ENCODE assay signal across 18 cellular contexts in genomic region chr15:99720533-99720932, GRCh38. TPM values are rescaled to one million over a fixed set of nuclear protein-coding genes. Genes with fewer than 3 reads are reported as not detected.
DNase-seq lines count a peak whose midpoint lies in the region; ATAC-seq and TF ChIP-seq lines count a peak whose summit lies in the region.
"Had no signal": no experiment of that assay in that cellular context is flagged by ENCODE, and none has a peak within 500 bp of the region (broad histone marks: within the 10 kb centered on the region; RNA-seq: fewer than 3 reads in every experiment).

No MANE protein-coding gene starts in this region.

- H3K9me3 Mint-ChIP-seq in activated naive CD4-positive, alpha-beta T cell treated with anti-CD3 and anti-CD28 coated beads for 36 hours, result no peaks in the 10 kb centered on the region
- no peaks in the 10 kb centered on the region for H3K9me3 Mint-ChIP-seq in T-helper 1 cell treated with Interleukin-12 subunit alpha and Interleukin-12 subunit beta and Interleukin-4 antibody, amounts not matched to agents 30 μg/mL and 1 μg/mL, for 36 hours
- peaks cover 7% of the 10 kb centered on the region for H3K9me3 Mint-ChIP-seq in chondrocyte (ENCODE audit: low read depth)
- no peaks in the 10 kb centered on the region for H3K9me3 Mint-ChIP-seq in stimulated activated naive CD8-positive, alpha-beta T cell treated with anti-CD3 and anti-CD28 coated beads, Interleukin-15, Interleukin-2, amounts not matched to agents 100 ng/mL and 50 ng/mL, for 24 hours

- no peak for ATAC-seq in upper lobe of right lung
- ATAC-seq: K562 had no signal

- H3K4me3 ChIP-seq in upper lobe of right lung (no peak overlapping the region), SJCRH30 (no peak overlapping the region)
- H3K4me3 ChIP-seq: K562, sigmoid colon had no signal

- no peaks in the 10 kb centered on the region for H3K27me3 Mint-ChIP-seq in activated naive CD4-positive, alpha-beta T cell treated with anti-CD3 and anti-CD28 coated beads for 36 hours (ENCODE audit: low read depth)
- no peaks in the 10 kb centered on the region for H3K27me3 Mint-ChIP-seq in T-helper 1 cell treated with Interleukin-12 subunit alpha and Interleukin-12 subunit beta and Interleukin-4 antibody, amounts not matched to agents 30 μg/mL and 1 μg/mL, for 36 hours (ENCODE audit: low read depth)
- H3K27me3 Mint-ChIP-seq in chondrocyte (ENCODE audit: low read depth), result no peaks in the 10 kb centered on the region
- no peaks in the 10 kb centered on the region for H3K27me3 Mint-ChIP-seq in stimulated activated naive CD8-positive, alpha-beta T cell treated with anti-CD3 and anti-CD28 coated beads, Interleukin-15, Interleukin-2, amounts not matched to agents 100 ng/mL and 50 ng/mL, for 24 hours

- CTCF ChIA-PET in activated naive CD4-positive, alpha-beta T cell treated with anti-CD3 and anti-CD28 coated beads for 36 hours (lab: Charles Lee), result interaction anchor here (0.6 to 1.0 kb wide), 3 partner anchors 8 to 36 kb away, joined by 3 read pairs; no protein-coding TSS in a partner anchor

- TF ChIP-seq CTCF in chondrocyte (IDR thresholded peaks at IDR 0.05) (no peak), upper lobe of right lung (IDR thresholded peaks at IDR 0.05) (no peak)

- H3K9me3 ChIP-seq in upper lobe of right lung (no peaks in the 10 kb centered on the region), SJCRH30 (replicated peaks) (no peaks in the 10 kb centered on the region)
- H3K9me3 ChIP-seq: sigmoid colon had no signal

- H3K4me3 Mint-ChIP-seq in activated naive CD4-positive, alpha-beta T cell treated with anti-CD3 and anti-CD28 coated beads for 36 hours, result peak overlapping the region; percentile 23
- H3K4me3 Mint-ChIP-seq in T-helper 1 cell treated with Interleukin-12 subunit alpha and Interleukin-12 subunit beta and Interleukin-4 antibody, amounts not matched to agents 30 μg/mL and 1 μg/mL, for 36 hours, result peak overlapping the region; percentile 41
- H3K4me3 Mint-ChIP-seq in chondrocyte (ENCODE audit: unreplicated experiment), result no peak overlapping the region
- H3K4me3 Mint-ChIP-seq in stimulated activated naive CD8-positive, alpha-beta T cell treated with anti-CD3 and anti-CD28 coated beads, Interleukin-15, Interleukin-2, amounts not matched to agents 100 ng/mL and 50 ng/mL, for 24 hours, result peak overlapping the region; percentile 65

- no peaks in the 10 kb centered on the region for H3K27me3 ChIP-seq in upper lobe of right lung
- no peaks in the 10 kb centered on the region for H3K27me3 ChIP-seq in SJCRH30
- H3K27me3 ChIP-seq: sigmoid colon had no signal

- intact Hi-C loops in activated naive CD4-positive, alpha-beta T cell treated with anti-CD3 and anti-CD28 coated beads for 36 hours (cut with micrococcal nuclease), result loop anchor here (1.0 kb wide), 1 partner anchor 13 kb away; no protein-coding TSS in a partner anchor
- intact Hi-C loops in upper lobe of right lung (cut with DNase I), result no loop called here

- H3K27ac ChIP-seq in upper lobe of right lung (no peak overlapping the region), SJCRH30 (no peak overlapping the region)
- H3K27ac ChIP-seq: sigmoid colon had no signal

- H3K36me3 Mint-ChIP-seq in activated naive CD4-positive, alpha-beta T cell treated with anti-CD3 and anti-CD28 coated beads for 36 hours (ENCODE audit: low read depth), result no peaks in the 10 kb centered on the region
- H3K36me3 Mint-ChIP-seq in T-helper 1 cell treated with Interleukin-12 subunit alpha and Interleukin-12 subunit beta and Interleukin-4 antibody, amounts not matched to agents 30 μg/mL and 1 μg/mL, for 36 hours (ENCODE audit: low read depth), result peaks cover 8% of the 10 kb centered on the region
- peaks cover 14% of the 10 kb centered on the region for H3K36me3 Mint-ChIP-seq in chondrocyte (ENCODE audit: low read depth)
- H3K36me3 Mint-ChIP-seq in stimulated activated naive CD8-positive, alpha-beta T cell treated with anti-CD3 and anti-CD28 coated beads, Interleukin-15, Interleukin-2, amounts not matched to agents 100 ng/mL and 50 ng/mL, for 24 hours (ENCODE audit: low read depth), result peaks cover 9% of the 10 kb centered on the region

- H3K4me1 Mint-ChIP-seq in activated naive CD4-positive, alpha-beta T cell treated with anti-CD3 and anti-CD28 coated beads for 36 hours (ENCODE audit: low read depth), result peaks cover 40% of the 10 kb centered on the region
- peaks cover 35% of the 10 kb centered on the region for H3K4me1 Mint-ChIP-seq in T-helper 1 cell treated with Interleukin-12 subunit alpha and Interleukin-12 subunit beta and Interleukin-4 antibody, amounts not matched to agents 30 μg/mL and 1 μg/mL, for 36 hours (ENCODE audit: low read depth)
- H3K4me1 Mint-ChIP-seq in chondrocyte (ENCODE audit: low read depth), result peaks cover 56% of the 10 kb centered on the region
- H3K4me1 Mint-ChIP-seq in stimulated activated naive CD8-positive, alpha-beta T cell treated with anti-CD3 and anti-CD28 coated beads, Interleukin-15, Interleukin-2, amounts not matched to agents 100 ng/mL and 50 ng/mL, for 24 hours (ENCODE audit: low read depth), result peaks cover 41% of the 10 kb centered on the region

- DNase-seq in activated naive CD4-positive, alpha-beta T cell treated with anti-CD3 and anti-CD28 coated beads for 36 hours, result peak; percentile 50
- DNase-seq in activated naive CD4-positive, alpha-beta T cell (lab: John Stamatoyannopoulos, UW), result no peak
- DNase-seq in chondrocyte (ENCODE audit: low spot score), result no peak
- no peak for DNase-seq in NCI-H2227 (lab: John Stamatoyannopoulos, UW; ENCODE audit: unreplicated experiment)
- DNase-seq in upper lobe of right lung, result no peak
- DNase-seq in SJCRH30, result no peak
- DNase-seq: activated CD4-positive, alpha-beta T cell treated with anti-CD3 and anti-CD28 coated beads, Interleukin-2, amount 50 U/mL, for 48 hours; activated gamma-delta T cell treated with Interleukin-2 at 50 U/mL for 16 hours; GDM1; midbrain; NCI-H1436; NCI-H345; nucleus accumbens; sigmoid colon; T1000 had no signal

- H3K36me3 ChIP-seq in upper lobe of right lung, result peaks cover 12% of the 10 kb centered on the region
- 0 out of 2 replicates have a peak, but pooled peaks cover 4% of the 10 kb centered on the region for H3K36me3 ChIP-seq in SJCRH30

- peak overlapping the region; percentile 50 for H3K27ac Mint-ChIP-seq in activated naive CD4-positive, alpha-beta T cell treated with anti-CD3 and anti-CD28 coated beads for 36 hours
- H3K27ac Mint-ChIP-seq in T-helper 1 cell treated with Interleukin-12 subunit alpha and Interleukin-12 subunit beta and Interleukin-4 antibody, amounts not matched to agents 30 μg/mL and 1 μg/mL, for 36 hours, result peak overlapping the region; percentile 64
- peak overlapping the region; percentile 19 for H3K27ac Mint-ChIP-seq in chondrocyte (ENCODE audit: unreplicated experiment)
- H3K27ac Mint-ChIP-seq in stimulated activated naive CD8-positive, alpha-beta T cell treated with anti-CD3 and anti-CD28 coated beads, Interleukin-15, Interleukin-2, amounts not matched to agents 100 ng/mL and 50 ng/mL, for 24 hours, result peak overlapping the region; percentile 72

- H3K4me1 ChIP-seq in upper lobe of right lung (peaks cover 16% of the 10 kb centered on the region), SJCRH30 (peaks cover 32% of the 10 kb centered on the region)

RNA-seq across cellular contexts. Expression of gene LYSMD4, which starts 12.7 kb away (rescaled TPM):
- total RNA-seq in activated naive CD4-positive, alpha-beta T cell treated with anti-CD3 and anti-CD28 coated beads for 36 hours, result 1 to 10 TPM; 4.9 TPM
- 13.1 to 17.1 TPM (median 13.2 TPM) in 3 replicates for total RNA-seq in chondrocyte
- total RNA-seq in upper lobe of right lung, result 9.1 TPM
- 7.5 and 7.7 TPM in 2 replicates for total RNA-seq in SJCRH30 (2014; rRNA removed; shearing (Covaris generic))

Comparison
In these comparisons a context has a peak if more than half of its experiments do, and no peak if none do; other contexts are left out.
1. H3K27ac Mint-ChIP-seq: peak in every context shown above with its lines; median percentile 72 in stimulated activated naive CD8-positive, alpha-beta T cell treated with anti-CD3 and anti-CD28 coated beads, Interleukin-15, Interleukin-2, amounts not matched to agents 100 ng/mL and 50 ng/mL, for 24 hours; 64 in T-helper 1 cell treated with Interleukin-12 subunit alpha and Interleukin-12 subunit beta and Interleukin-4 antibody, amounts not matched to agents 30 μg/mL and 1 μg/mL, for 36 hours; 50 in activated naive CD4-positive, alpha-beta T cell treated with anti-CD3 and anti-CD28 coated beads for 36 hours; 19 in chondrocyte.